Comparison of ENCODE assay signal across 6 cellular contexts in the genomic region with DNA sequence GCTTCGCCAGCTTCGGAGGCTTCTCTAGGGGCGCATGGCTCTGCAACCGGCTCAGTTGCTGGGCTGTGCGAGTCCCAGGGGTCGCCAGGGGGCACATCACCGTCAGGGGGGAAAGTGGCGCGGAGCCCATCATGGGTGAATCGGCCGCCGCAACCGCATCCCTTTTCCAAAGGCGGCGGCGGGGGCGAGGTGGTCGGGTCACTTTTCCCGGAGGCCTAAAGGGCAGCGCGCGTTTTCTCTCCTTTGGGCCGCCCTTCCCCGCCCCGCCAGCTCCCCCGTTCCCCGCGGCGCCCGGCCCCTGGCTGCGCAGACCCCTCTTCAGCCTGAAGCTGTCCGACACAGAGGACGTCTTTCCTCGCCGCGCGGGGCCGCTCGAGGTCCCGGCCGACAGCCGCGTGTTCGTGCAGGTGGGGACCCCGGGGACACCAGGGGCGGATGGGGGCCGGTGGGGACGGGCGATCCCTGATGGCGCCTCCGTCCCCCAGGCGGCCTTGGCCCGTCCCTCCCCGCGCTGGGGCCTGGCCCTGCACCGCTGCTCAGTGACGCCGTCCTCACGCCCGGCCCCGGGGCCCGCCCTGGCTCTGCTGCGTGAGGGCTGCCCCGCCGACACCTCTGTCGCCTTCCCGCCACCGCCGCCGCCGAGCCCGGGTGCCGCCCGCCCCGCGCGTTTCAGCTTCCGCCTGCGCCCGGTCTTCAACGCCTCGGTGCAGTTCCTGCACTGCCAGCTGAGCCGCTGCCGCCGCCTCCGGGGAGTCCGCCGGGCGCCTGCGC.
A peak's percentile ranks its signal among the peaks of the same experiment; 100 is the strongest.
DNase-seq lines count a peak whose midpoint lies in the region; ATAC-seq and TF ChIP-seq lines count a peak whose summit lies in the region.

No MANE protein-coding gene starts in this region.

- H3K27me3 ChIP-seq in neuron (ENCODE audit: insufficient read depth, low read length): peaks cover 24% of the 10 kb centered on the region

- in situ Hi-C loops in astrocyte of the cerebellum (cut with HindIII; ENCODE audit: low sequenced_read_pairs): no loop called here

- no peaks in the 10 kb centered on the region for H3K9me3 ChIP-seq in neuron (ENCODE audit: low read length)

- H3K4me3 ChIP-seq in NB4 (ENCODE audit: low read depth, low read length): no peak overlapping the region
- H3K4me3 ChIP-seq in astrocyte of the cerebellum (ENCODE audit: low read depth, low read length): peak overlapping the region; percentile 20
- H3K4me3 ChIP-seq in neuron (ENCODE audit: low read length): peak overlapping the region; percentile 31

- no peak for ATAC-seq in GM19023 (IDR thresholded peaks at IDR 0.05; ENCODE audit: unreplicated experiment)

- H2AFZ ChIP-seq in neuron (ENCODE audit: low read depth, low read length): no peak overlapping the region

- peaks cover 27% of the 10 kb centered on the region for H3K4me1 ChIP-seq in neuron (ENCODE audit: insufficient read depth, low read length)

- H3K36me3 ChIP-seq in neuron (ENCODE audit: insufficient read depth, low read length): peaks cover 14% of the 10 kb centered on the region

- no peak for TF ChIP-seq CTCF in NB4 (IDR thresholded peaks at IDR 0.05; ENCODE audit: low read depth, low read length)
- no peak for TF ChIP-seq CTCF in astrocyte of the cerebellum (IDR thresholded peaks at IDR 0.05; ENCODE audit: low read depth, low read length, missing control alignments)

- no peak for TF ChIP-seq POLR2A in NB4 (IDR thresholded peaks at IDR 0.05; ENCODE audit: extremely low read depth, insufficient read length)

- DNase-seq in AG20443 (ENCODE audit: low spot score) (peak; percentile 43), NB4 (ENCODE audit: low read depth) (peak; percentile 52), astrocyte of the cerebellum (ENCODE audit: low read depth) (no peak), OCI-M2 (lab: John Stamatoyannopoulos, UW; ENCODE audit: unreplicated experiment) (no peak)

Comparison
In these comparisons a context has a peak if more than half of its experiments do, and no peak if none do; other contexts are left out.
1. DNase-seq: peak in AG20443 (single experiment) and NB4 (single experiment); none in astrocyte of the cerebellum (single experiment) and OCI-M2 (single experiment).